ENCODE assay signal across 2 cellular contexts in genomic region chr2:189625636-189626035, GRCh38.
TF ChIP-seq lines count a peak whose summit lies in the region.

No MANE protein-coding gene starts in this region.

TF ChIP-seq in H1, 55 proteins besides CTCF, POLR2A, EP300 and RAD21:
- no peak for TF ChIP-seq POU5F1 (IDR thresholded peaks at IDR 0.05; ENCODE audit: low read depth, low read length)
- TF ChIP-seq SIN3A (conservative IDR thresholded peaks at IDR 0.05 in 1 of 2, IDR thresholded peaks at IDR 0.05 in 1 of 2; ENCODE audit: low read depth in 1 of 2, low read length in 2 of 2) = no peak
- TF ChIP-seq SP2 (IDR thresholded peaks at IDR 0.05; ENCODE audit: low read length) = no peak
- no peak for TF ChIP-seq KDM1A (IDR thresholded peaks at IDR 0.05; ENCODE audit: borderline replicate concordance, low read length)
- no peak for TF ChIP-seq CTBP2 (IDR thresholded peaks at IDR 0.05; ENCODE audit: borderline replicate concordance, insufficient read depth, insufficient read length, low read length)
- no peak for TF ChIP-seq SUZ12 (IDR thresholded peaks at IDR 0.05; ENCODE audit: low read length)
- no peak for TF ChIP-seq ASH2L (IDR thresholded peaks at IDR 0.05; ENCODE audit: low read length)
- no peak for TF ChIP-seq TAF1 (IDR thresholded peaks at IDR 0.05; ENCODE audit: low read depth, low read length)
- no peak for TF ChIP-seq CBX8 (IDR thresholded peaks at IDR 0.05; ENCODE audit: borderline replicate concordance, low read depth, low read length)
- TF ChIP-seq KDM4A (IDR thresholded peaks at IDR 0.05; ENCODE audit: low read depth, low read length, severe bottlenecking) = no peak
- no peak for TF ChIP-seq RFX5 (IDR thresholded peaks at IDR 0.05; ENCODE audit: borderline replicate concordance, low read depth, low read length)
- TF ChIP-seq MAX (IDR thresholded peaks at IDR 0.05) = no peak
- TF ChIP-seq ZNF274 (IDR thresholded peaks at IDR 0.05; ENCODE audit: borderline replicate concordance, extremely low read depth, low read length) = no peak
- TF ChIP-seq BRCA1 (IDR thresholded peaks at IDR 0.05; ENCODE audit: low read depth, low read length) = no peak

TF ChIP-seq in HepG2, 621 proteins besides CTCF, POLR2A, EP300 and RAD21:
- TF ChIP-seq STAG1 (CRISPR knock-in tag; IDR thresholded peaks at IDR 0.05) = peak; percentile 53
- TF ChIP-seq LBX2 (CRISPR knock-in tag; IDR thresholded peaks at IDR 0.05; ENCODE audit: borderline replicate concordance) = no peak
